Comparison of ENCODE assay signal across 11 cellular contexts in the genomic region with DNA sequence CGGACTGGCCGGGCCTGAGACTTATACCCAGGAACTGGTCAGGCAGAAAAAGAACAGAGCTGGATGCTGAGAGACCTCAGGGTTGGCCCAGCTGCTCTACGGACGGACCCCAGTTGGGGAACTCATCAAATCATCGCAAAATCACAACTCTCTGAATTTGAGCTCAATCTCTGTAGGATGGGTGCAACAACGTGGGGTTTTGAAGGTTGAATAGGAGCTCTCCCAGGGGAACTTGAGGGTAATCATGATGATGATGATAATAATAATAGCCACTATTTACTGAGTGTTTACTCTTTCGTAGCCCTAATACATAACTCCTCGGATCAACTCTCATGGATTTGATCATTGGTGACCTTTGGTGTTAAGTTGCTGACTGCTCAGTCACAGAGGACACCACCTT. TPM values are rescaled to one million over a fixed set of nuclear protein-coding genes. Genes with fewer than 3 reads are reported as not detected.
"Had no signal": no experiment of that assay in that cellular context is flagged by ENCODE, and none has a peak within 500 bp of the region (broad histone marks: within the 10 kb centered on the region; RNA-seq: fewer than 3 reads in every experiment).

No MANE protein-coding gene starts in this region.

RNA-seq across cellular contexts. Expression of a gene that starts 1.4 kb away (rescaled TPM):
- total RNA-seq: OCI-LY7, PC-3, PC-9, Peyer's patch, Right ventricle myocardium inferior, Right ventricle myocardium superior, RPMI7951, SJCRH30, SJSA1, SK-MEL-5, T-cell had no signal

RNA-seq across cellular contexts. Expression of a gene that starts 6.2 kb away (rescaled TPM):
- total RNA-seq: OCI-LY7, PC-3, PC-9, Peyer's patch, Right ventricle myocardium inferior, Right ventricle myocardium superior, RPMI7951, SJCRH30, SJSA1, SK-MEL-5, T-cell had no signal

RNA-seq across cellular contexts. Expression of a gene that starts 6.4 kb away (rescaled TPM):
- total RNA-seq: OCI-LY7, Peyer's patch, Right ventricle myocardium inferior, Right ventricle myocardium superior, RPMI7951, SJCRH30, SK-MEL-5, T-cell had no signal

RNA-seq across cellular contexts. Expression of a gene that starts 13.3 kb away (rescaled TPM):
- total RNA-seq: OCI-LY7, PC-3, Peyer's patch, Right ventricle myocardium inferior, Right ventricle myocardium superior, RPMI7951, SJCRH30, SJSA1, SK-MEL-5, T-cell had no signal

RNA-seq across cellular contexts. Expression of a gene that starts 13.4 kb away (rescaled TPM):
- total RNA-seq: PC-3, Right ventricle myocardium inferior, Right ventricle myocardium superior, RPMI7951, SJCRH30, SK-MEL-5 had no signal
